In genomic region chr1:238953448-238953847, GRCh38 we compare ENCODE assay signal across 2 cellular contexts.
TF ChIP-seq lines count a peak whose summit lies in the region.

No MANE protein-coding gene starts in this region.

TF ChIP-seq in SK-N-SH, 30 proteins besides CTCF, POLR2A, EP300 and RAD21 (continued from another document):
- no peak for TF ChIP-seq POLR2AphosphoS5 (IDR thresholded peaks at IDR 0.05; ENCODE audit: low read depth, low read length)
- no peak for TF ChIP-seq ELF1 (IDR thresholded peaks at IDR 0.05)

TF ChIP-seq in SK-N-SH treated with all-trans-retinoic acid at 6 μM for 48 hours, 23 proteins besides CTCF, POLR2A, EP300 and RAD21:
- TF ChIP-seq CREB5 (CRISPR knock-in tag; IDR thresholded peaks at IDR 0.05; ENCODE audit: low read depth): no peak
- no peak for TF ChIP-seq TCF4 (CRISPR knock-in tag; IDR thresholded peaks at IDR 0.05; ENCODE audit: borderline replicate concordance)
- no peak for TF ChIP-seq ISL1 (CRISPR knock-in tag; IDR thresholded peaks at IDR 0.05)
- no peak for TF ChIP-seq TSHZ2 (CRISPR knock-in tag; IDR thresholded peaks at IDR 0.05)
- no peak for TF ChIP-seq OSR1 (CRISPR knock-in tag; IDR thresholded peaks at IDR 0.05)
- TF ChIP-seq PATZ1 (CRISPR knock-in tag; IDR thresholded peaks at IDR 0.05; ENCODE audit: borderline replicate concordance): no peak
- TF ChIP-seq CSDC2 (CRISPR knock-in tag; IDR thresholded peaks at IDR 0.05): no peak
- no peak for TF ChIP-seq PPARA (CRISPR knock-in tag; IDR thresholded peaks at IDR 0.05; ENCODE audit: borderline replicate concordance)
- no peak for TF ChIP-seq ZC3H10 (CRISPR knock-in tag; IDR thresholded peaks at IDR 0.05)
- no peak for TF ChIP-seq ZFP3 (CRISPR knock-in tag; IDR thresholded peaks at IDR 0.05)
